In the genomic region with DNA sequence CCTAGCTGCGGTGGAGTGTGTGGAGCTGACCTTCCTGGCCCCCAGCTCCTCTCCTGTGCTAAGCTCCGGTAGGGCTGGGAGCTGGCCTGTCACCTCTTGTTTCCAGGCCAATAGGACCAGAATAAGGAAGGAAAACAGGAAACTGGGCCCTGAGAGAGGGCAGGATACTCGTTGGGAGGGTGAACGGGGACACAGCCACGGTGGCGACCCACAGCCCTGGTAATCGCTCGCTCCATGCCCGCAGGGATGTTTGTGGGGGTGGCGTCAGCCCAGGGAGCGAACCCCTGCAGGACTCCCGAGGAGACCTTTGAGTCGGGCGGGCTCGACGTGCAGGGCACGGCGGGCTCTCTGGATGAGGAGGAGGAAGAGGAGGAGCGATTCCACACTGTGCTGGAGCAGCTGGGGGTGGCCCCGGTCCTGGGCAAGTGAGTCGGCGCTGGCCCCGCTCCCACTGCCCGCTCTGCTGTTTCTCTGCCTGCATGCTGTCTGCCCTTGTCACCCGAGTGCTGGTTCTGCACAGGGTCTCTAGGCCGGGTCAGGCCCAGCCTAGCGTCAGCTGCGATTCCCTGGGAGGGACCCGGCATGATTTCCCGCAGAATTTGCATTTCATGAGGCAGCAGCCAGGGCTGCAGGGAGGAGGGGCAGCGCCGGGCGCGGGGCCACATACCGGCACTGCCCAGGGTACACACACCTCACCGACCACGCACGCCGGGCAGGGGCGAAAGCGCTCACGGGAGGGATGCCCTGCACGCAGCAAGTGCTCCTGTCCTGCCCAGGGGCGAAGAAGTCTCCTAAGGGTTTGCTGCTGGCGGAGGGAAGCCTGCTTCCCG, we compare ENCODE assay signal across 6 cellular contexts. TPM values are rescaled to one million over a fixed set of nuclear protein-coding genes. Genes with fewer than 3 reads are reported as not detected.
A peak's percentile ranks its signal among the peaks of the same experiment; 100 is the strongest.
DNase-seq lines count a peak whose midpoint lies in the region; ATAC-seq and TF ChIP-seq lines count a peak whose summit lies in the region.

No MANE protein-coding gene starts in this region.

- peak in 1 of 4 donors; percentile 41 for TF ChIP-seq POLR2A in upper lobe of left lung (IDR thresholded peaks at IDR 0.05)

- H3K27me3 ChIP-seq in right cardiac atrium (ENCODE audit: control insufficient read depth, insufficient read depth) (no peaks in the 10 kb centered on the region), upper lobe of left lung (peaks cover 0 to 4% (median 0%) of the 10 kb centered on the region in 4 donors)

- peak; percentile 11 to 37 for ATAC-seq in right cardiac atrium
- ATAC-seq in upper lobe of left lung (ENCODE audit: low FRiP score in 2 of 2), result peak; percentile 9 to 23
- ATAC-seq in GM19328 (IDR thresholded peaks at IDR 0.05; ENCODE audit: unreplicated experiment), result no peak

- H3K4me3 ChIP-seq in right cardiac atrium (ENCODE audit: low read length), result peak overlapping the region; percentile 29
- peak overlapping the region in 3 of 4 donors; percentile 39 to 46 (median 45) for H3K4me3 ChIP-seq in upper lobe of left lung

- no peak for TF ChIP-seq EP300 in upper lobe of left lung (IDR thresholded peaks at IDR 0.05)

- intact Hi-C loops in right cardiac atrium (cut with DNase I), result no loop called here

- H3K36me3 ChIP-seq in upper lobe of left lung, result peaks cover 7 to 13% (median 12%) of the 10 kb centered on the region in 4 donors

- no peak for TF ChIP-seq CTCF in upper lobe of left lung (IDR thresholded peaks at IDR 0.05)

- H3K4me1 ChIP-seq in right cardiac atrium (ENCODE audit: control insufficient read depth, insufficient read depth, low read length), result peaks cover 7% of the 10 kb centered on the region
- H3K4me1 ChIP-seq in upper lobe of left lung, result peaks cover 84 to 96% (median 87%) of the 10 kb centered on the region in 4 donors

- 17% methylated on average over 46 of the region's 46 CpGs for WGBS in right cardiac atrium
- WGBS in upper lobe of left lung, 2 donors, result 0 to 12% methylated on average over 3 to 39 of the region's 46 CpGs

- DNase-seq in activated CD8-positive, alpha-beta memory T cell treated with anti-CD3 and anti-CD28 coated beads for 24 hours, result peak; percentile 61
- DNase-seq in activated CD8-positive, alpha-beta memory T cell treated with anti-CD3 and anti-CD28 coated beads, Interleukin-2, amount 50 U/mL, for 4 hours, result no peak
- peak in 2 of 3 donors; percentile 83 to 85 for DNase-seq in right cardiac atrium
- DNase-seq in upper lobe of left lung, result peak in 1 of 2 donors; percentile 89
- no peak for DNase-seq in NCI-H446 (lab: John Stamatoyannopoulos, UW)

- H3K27ac ChIP-seq in right cardiac atrium (ENCODE audit: low read length) (peak overlapping the region; percentile 37), upper lobe of left lung (peak overlapping the region; percentile 48 to 92 (median 84))

- H3K9me3 ChIP-seq in right cardiac atrium (ENCODE audit: control insufficient read depth, low read length) (no peaks in the 10 kb centered on the region), upper lobe of left lung (no peaks in the 10 kb centered on the region)

RNA-seq across cellular contexts. Expression of gene CRACR2B, which starts 1.6 kb away (rescaled TPM):
- total RNA-seq in right cardiac atrium, result 10 to 100 TPM; 18.9 to 26.4 (median 21.0) TPM
- polyA plus RNA-seq in right cardiac atrium, result 42.6 TPM
- 100 to 1,000 TPM in 1 of 6 donors, 10 to 100 TPM in 5; 29.0 to 157 (median 41.4) TPM for total RNA-seq in upper lobe of left lung

RNA-seq across cellular contexts. Expression of gene CD151, which starts 3.4 kb away (rescaled TPM):
- 100 to 1,000 TPM; 406 to 517 (median 443) TPM for total RNA-seq in right cardiac atrium
- 671 TPM for polyA plus RNA-seq in right cardiac atrium
- total RNA-seq in upper lobe of left lung, result 100 to 1,000 TPM; 179 to 545 (median 421) TPM

RNA-seq across cellular contexts. Expression of gene PNPLA2, which starts 10.6 kb away (rescaled TPM):
- total RNA-seq in right cardiac atrium, result 100 to 1,000 TPM; 145 to 193 (median 177) TPM
- 147 TPM for polyA plus RNA-seq in right cardiac atrium
- total RNA-seq in upper lobe of left lung, result 100 to 1,000 TPM in 4 of 6 donors, 10 to 100 TPM in 2; 74.5 to 303 (median 164) TPM

RNA-seq across cellular contexts. Expression of gene POLR2L, which starts 13.0 kb away (rescaled TPM):
- 100 to 1,000 TPM; 147 to 223 (median 191) TPM for total RNA-seq in right cardiac atrium
- polyA plus RNA-seq in right cardiac atrium, result 278 TPM
- total RNA-seq in upper lobe of left lung, result 100 to 1,000 TPM in 3 of 6 donors, 10 to 100 TPM in 3; 34.1 to 168 (median 102) TPM

RNA-seq across cellular contexts. Expression of gene TSPAN4, which starts 13.3 kb away (rescaled TPM):
- total RNA-seq in right cardiac atrium (10 to 100 TPM; 36.6 to 45.1 (median 40.4) TPM), upper lobe of left lung (100 to 1,000 TPM in 5 of 6 donors, 10 to 100 TPM in 1; 91.3 to 181 (median 169) TPM)
- polyA plus RNA-seq in right cardiac atrium, result 41.3 TPM

Comparison
In these comparisons a context has a peak if more than half of its experiments do, and no peak if none do; other contexts are left out.
1. DNase-seq: peak in activated CD8-positive, alpha-beta memory T cell treated with anti-CD3 and anti-CD28 coated beads for 24 hours (single experiment) and right cardiac atrium (2 of 3); none in activated CD8-positive, alpha-beta memory T cell treated with anti-CD3 and anti-CD28 coated beads, Interleukin-2, amount 50 U/mL, for 4 hours (single experiment) and NCI-H446 (0 of 2).